In the genomic region with DNA sequence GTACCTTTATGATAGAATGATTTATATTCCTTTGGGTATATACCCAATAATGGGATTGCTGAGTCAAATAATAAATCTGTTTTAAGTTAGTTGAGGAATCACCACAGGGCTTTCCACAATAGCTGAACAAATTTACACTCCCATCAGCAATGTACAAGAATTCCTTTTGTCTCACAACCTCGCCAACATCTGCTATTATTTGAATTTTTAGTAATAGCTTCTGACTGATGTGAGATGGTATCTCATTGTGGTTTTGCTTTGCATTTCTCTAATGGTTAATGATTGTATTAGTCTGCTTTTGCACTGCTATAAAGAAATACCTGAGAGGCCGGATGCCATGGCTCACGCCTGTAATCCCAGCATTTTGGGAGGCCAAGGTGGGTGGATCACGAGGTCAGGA, we compare ENCODE assay signal across 24 cellular contexts.
"Had no signal": no experiment of that assay in that cellular context is flagged by ENCODE, and none has a peak within 500 bp of the region (broad histone marks: within the 10 kb centered on the region; RNA-seq: fewer than 3 reads in every experiment).

No MANE protein-coding gene starts in this region.

- H3K27ac ChIP-seq: adrenal gland, breast epithelium, colonic mucosa, WERI-Rb-1 had no signal

- H3K36me3 Mint-ChIP-seq: activated naive CD8-positive, alpha-beta T cell treated with anti-CD3 and anti-CD28 coated beads, Interleukin-2, amount 10 ng/mL, durations not matched to agents 7 days and 5 days had no signal

- H3K36me3 ChIP-seq: adrenal gland, breast epithelium, colonic mucosa, WERI-Rb-1 had no signal

- DNase-seq: activated CD4-positive, alpha-beta T cell treated with anti-CD3 and anti-CD28 coated beads for 36 hours; activated CD8-positive, alpha-beta memory T cell treated with anti-CD3 and anti-CD28 coated beads, Interleukin-2, amount 50 U/mL, for 4 hours; activated CD8-positive, alpha-beta T cell treated with anti-CD3 and anti-CD28 coated beads for 36 hours; activated gamma-delta T cell treated with Interleukin-2 at 50 U/mL for 16 hours; activated naive CD4-positive, alpha-beta T cell treated with anti-CD3 and anti-CD28 coated beads, Interleukin-2, amount 50 U/mL, for 16 hours; activated naive CD8-positive, alpha-beta T cell treated with anti-CD3 and anti-CD28 coated beads, Interleukin-2, amount 10 ng/mL, durations not matched to agents 7 days and 5 days; activated T-cell treated with anti-CD3 and anti-CD28 coated beads, Interleukin-2, amount 50 U/mL, for 72 hours; adrenal gland; anterior cingulate cortex; caudate nucleus; colonic mucosa; Karpas-422; NCI-H1105 treated with DMSO at 0.1 percent for 48 hours; NCI-H1436 treated with DMSO at 0.1 percent for 48 hours; NCI-H187; NCI-H2081; NCI-H2227 treated with DMSO at 0.1 percent for 48 hours; NCI-H510A; NCI-H69; SHP77 treated with DMSO at 0.1 percent for 48 hours; T-helper 1 cell; WERI-Rb-1 had no signal

- H3K27ac Mint-ChIP-seq: activated CD4-positive, alpha-beta T cell treated with anti-CD3 and anti-CD28 coated beads for 36 hours; activated CD8-positive, alpha-beta T cell treated with anti-CD3 and anti-CD28 coated beads for 36 hours; activated naive CD8-positive, alpha-beta T cell treated with anti-CD3 and anti-CD28 coated beads, Interleukin-2, amount 10 ng/mL, durations not matched to agents 7 days and 5 days; activated T-cell treated with anti-CD3 and anti-CD28 coated beads, Interleukin-2, amount 50 U/mL, for 72 hours; activated T-helper 2 cell treated with anti-CD3 and anti-CD28 coated beads, Interferon-gamma antibody, Interleukin-2, Interleukin-4, amounts not matched to agents 10 μg/mL and 5 μg/mL and 100 μg/mL, durations not matched to agents 14 hours and 24 hours and 36 hours had no signal

- H3K4me3 Mint-ChIP-seq: activated CD4-positive, alpha-beta T cell treated with anti-CD3 and anti-CD28 coated beads for 36 hours; activated CD8-positive, alpha-beta T cell treated with anti-CD3 and anti-CD28 coated beads for 36 hours; activated naive CD8-positive, alpha-beta T cell treated with anti-CD3 and anti-CD28 coated beads, Interleukin-2, amount 10 ng/mL, durations not matched to agents 7 days and 5 days; activated T-cell treated with anti-CD3 and anti-CD28 coated beads, Interleukin-2, amount 50 U/mL, for 72 hours had no signal

- H3K27me3 Mint-ChIP-seq: activated CD4-positive, alpha-beta T cell treated with anti-CD3 and anti-CD28 coated beads for 36 hours; activated CD8-positive, alpha-beta T cell treated with anti-CD3 and anti-CD28 coated beads for 36 hours; activated naive CD8-positive, alpha-beta T cell treated with anti-CD3 and anti-CD28 coated beads, Interleukin-2, amount 10 ng/mL, durations not matched to agents 7 days and 5 days had no signal

- H3K9me3 ChIP-seq: adrenal gland, colonic mucosa had no signal

- ATAC-seq: activated CD4-positive, alpha-beta T cell treated with anti-CD3 and anti-CD28 coated beads for 36 hours; activated CD8-positive, alpha-beta T cell treated with anti-CD3 and anti-CD28 coated beads for 36 hours; activated T-cell treated with anti-CD3 and anti-CD28 coated beads, Interleukin-2, amount 50 U/mL, for 72 hours had no signal

- H3K4me1 Mint-ChIP-seq: activated CD4-positive, alpha-beta T cell treated with anti-CD3 and anti-CD28 coated beads for 36 hours; activated naive CD8-positive, alpha-beta T cell treated with anti-CD3 and anti-CD28 coated beads, Interleukin-2, amount 10 ng/mL, durations not matched to agents 7 days and 5 days had no signal

- H3K4me3 ChIP-seq: adrenal gland, breast epithelium, colonic mucosa had no signal

- H3K4me1 ChIP-seq: adrenal gland, breast epithelium, colonic mucosa had no signal

- H3K27me3 ChIP-seq: adrenal gland, breast epithelium, colonic mucosa had no signal
